In the genomic region with DNA sequence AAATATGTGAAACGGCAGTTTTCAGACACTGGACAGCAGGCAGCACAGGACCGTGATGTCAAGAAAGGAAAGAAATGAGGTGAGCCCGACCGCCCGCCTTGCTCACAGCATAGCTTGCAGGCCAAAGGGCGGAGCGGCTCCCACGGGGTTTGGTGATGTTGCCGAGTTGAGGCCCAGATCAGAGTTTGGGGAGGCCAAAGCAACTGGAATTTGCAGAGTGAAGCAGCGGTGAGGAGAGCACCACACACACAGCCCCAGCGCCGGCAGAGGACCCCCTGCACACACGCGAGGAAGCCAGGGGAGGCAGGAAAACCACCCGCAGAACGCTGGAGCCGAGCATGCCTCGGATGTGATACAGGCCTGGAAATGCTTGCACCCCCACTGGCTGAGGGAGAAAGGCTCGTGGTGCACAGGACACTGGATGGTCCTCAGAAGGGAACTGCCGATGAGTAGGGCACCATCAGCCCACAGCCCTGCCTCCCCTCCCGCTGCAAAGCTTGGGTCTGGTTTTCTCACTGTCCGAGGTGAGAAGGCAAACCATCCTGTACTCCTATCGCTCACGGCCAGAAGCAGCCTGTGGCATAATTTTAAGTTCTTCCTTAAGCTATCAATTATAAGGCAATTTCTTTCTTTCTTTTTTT, we compare ENCODE assay signal across 22 cellular contexts. TPM values are rescaled to one million over a fixed set of nuclear protein-coding genes. Genes with fewer than 3 reads are reported as not detected.
A peak's percentile ranks its signal among the peaks of the same experiment; 100 is the strongest.
DNase-seq lines count a peak whose midpoint lies in the region; ATAC-seq and TF ChIP-seq lines count a peak whose summit lies in the region.
"Had no signal": no experiment of that assay in that cellular context is flagged by ENCODE, and none has a peak within 500 bp of the region (broad histone marks: within the 10 kb centered on the region; RNA-seq: fewer than 3 reads in every experiment).

No MANE protein-coding gene starts in this region.

- H3K27ac Mint-ChIP-seq in endodermal cell: no peak overlapping the region
- H3K27ac Mint-ChIP-seq in CD4-positive, alpha-beta memory T cell: no peak overlapping the region
- H3K27ac Mint-ChIP-seq: CD4-positive, CD25-positive, alpha-beta regulatory T cell; GM23338; HFFc6 had no signal

- no peaks in the 10 kb centered on the region for H3K4me1 Mint-ChIP-seq in endodermal cell
- peaks cover 0 to 7% (median 5%) of the 10 kb centered on the region in 4 donors for H3K4me1 Mint-ChIP-seq in CD4-positive, alpha-beta memory T cell

- CTCF ChIA-PET in CD4-positive, alpha-beta memory T cell (lab: Charles Lee; ENCODE audit: partially characterized antibody): no interaction called here

- no peaks in the 10 kb centered on the region for H3K36me3 Mint-ChIP-seq in endodermal cell (ENCODE audit: low read depth)
- no peaks in the 10 kb centered on the region for H3K36me3 Mint-ChIP-seq in CD4-positive, alpha-beta memory T cell
- H3K36me3 Mint-ChIP-seq: CD4-positive, CD25-positive, alpha-beta regulatory T cell had no signal

- WGBS in endodermal cell (ENCODE audit: insufficient coverage in 1 of 2, insufficient read length in 1 of 2), 2 experiments: 88% methylated on average over 23 to 24 of the region's 24 CpGs
- 76 to 78% methylated on average over 24 of the region's 24 CpGs for WGBS in lung, 2 donors
- 68 to 78% methylated on average over 24 of the region's 24 CpGs for WGBS in testis, 2 donors

- DNase-seq in left ventricle myocardium superior (peak; percentile 32), left ventricle myocardium inferior (no peak), endodermal cell (peak; percentile 41), lung (ENCODE audit: low spot score) (peak; percentile 29), testis (peak; percentile 41), medulla oblongata (ENCODE audit: extremely low spot score) (no peak)
- DNase-seq in CD4-positive, alpha-beta memory T cell: no peak
- DNase-seq: AML-193; Calu3; CD4-positive, CD25-positive, alpha-beta regulatory T cell; DMS79; HFFc6; NCI-H1048; NCI-H146; NCI-H2081 treated with DMSO at 0.1 percent for 48 hours; NCI-H69; PC-3 had no signal

- POLR2A ChIA-PET in CD4-positive, alpha-beta memory T cell (lab: Charles Lee; ENCODE audit: partially characterized antibody): no interaction called here

- ATAC-seq in left ventricle myocardium superior (no peak), lung (ENCODE audit: insufficient read depth, low FRiP score) (no peak), HG02870 (IDR thresholded peaks at IDR 0.05; ENCODE audit: unreplicated experiment) (no peak)
- ATAC-seq: GM23338, K562, PC-3 had no signal

- no peak for TF ChIP-seq POLR2A in testis (IDR thresholded peaks at IDR 0.05)

- H3K27me3 Mint-ChIP-seq in endodermal cell (ENCODE audit: insufficient read depth): peaks cover 7% of the 10 kb centered on the region
- H3K27me3 Mint-ChIP-seq in CD4-positive, alpha-beta memory T cell: peaks cover 4 to 14% of the 10 kb centered on the region in 2 donors

- TF ChIP-seq CTCF in left ventricle myocardium inferior (IDR thresholded peaks at IDR 0.05; ENCODE audit: borderline replicate concordance) (no peak), endodermal cell (conservative IDR thresholded peaks at IDR 0.05) (no peak), lung (IDR thresholded peaks at IDR 0.05; ENCODE audit: control extremely low read depth, extremely low read depth) (no peak), testis (IDR thresholded peaks at IDR 0.05) (no peak)

- H3K27me3 ChIP-seq in left ventricle myocardium inferior (ENCODE audit: low read depth): peaks cover 5% of the 10 kb centered on the region
- H3K27me3 ChIP-seq in endodermal cell (ENCODE audit: control insufficient read depth, insufficient read depth, low read length, poor library complexity, severe bottlenecking): peaks cover 26% of the 10 kb centered on the region
- H3K27me3 ChIP-seq in lung (ENCODE audit: control insufficient read depth, insufficient read depth): no peaks in the 10 kb centered on the region
- no peaks in the 10 kb centered on the region for H3K27me3 ChIP-seq in testis
- no peaks in the 10 kb centered on the region for H3K27me3 ChIP-seq in CD4-positive, alpha-beta memory T cell (ENCODE audit: insufficient read depth, low read length)

- H3K4me3 Mint-ChIP-seq in endodermal cell: no peak overlapping the region
- no peak overlapping the region for H3K4me3 Mint-ChIP-seq in CD4-positive, alpha-beta memory T cell
- H3K4me3 Mint-ChIP-seq: GM23338, HFFc6 had no signal

- H3K9me3 Mint-ChIP-seq in endodermal cell: peaks cover 2% of the 10 kb centered on the region
- H3K9me3 Mint-ChIP-seq in CD4-positive, alpha-beta memory T cell: no peaks in the 10 kb centered on the region
- H3K9me3 Mint-ChIP-seq: CD4-positive, CD25-positive, alpha-beta regulatory T cell; GM23338; HFFc6 had no signal

- intact Hi-C loops in left ventricle myocardium superior (cut with micrococcal nuclease): no loop called here
- intact Hi-C loops in left ventricle myocardium inferior (cut with micrococcal nuclease): no loop called here
- intact Hi-C loops in testis (cut with DNase I; ENCODE audit: low total_unique reads): loop anchor here (10.0 kb wide), 1 partner anchor 146 kb away; no protein-coding TSS in a partner anchor
- intact Hi-C loops in CD4-positive, alpha-beta memory T cell (cut with micrococcal nuclease): no loop called here

- H3K9me3 ChIP-seq in left ventricle myocardium inferior (replicated peaks) (no peaks in the 10 kb centered on the region), endodermal cell (ENCODE audit: control insufficient read depth, low read length) (no peaks in the 10 kb centered on the region), lung (ENCODE audit: control insufficient read depth in 2 of 2, insufficient read depth in 1 of 2, low read length in 1 of 2) (no peaks in the 10 kb centered on the region), testis (no peaks in the 10 kb centered on the region)
- no peaks in the 10 kb centered on the region for H3K9me3 ChIP-seq in CD4-positive, alpha-beta memory T cell (ENCODE audit: control insufficient read depth in 1 of 2, low read length in 2 of 2)

- no peak overlapping the region for H3K27ac ChIP-seq in left ventricle myocardium inferior (replicated peaks)
- no peak overlapping the region for H3K27ac ChIP-seq in endodermal cell (ENCODE audit: low read depth, low read length)
- H3K27ac ChIP-seq in lung (ENCODE audit: low read depth in 1 of 2, low read length in 1 of 2): no peak overlapping the region
- H3K27ac ChIP-seq in testis: no peak overlapping the region
- H3K27ac ChIP-seq in CD4-positive, alpha-beta memory T cell (ENCODE audit: low read depth, low read length): no peak overlapping the region
- H3K27ac ChIP-seq: HL-60 had no signal

- H3K36me3 ChIP-seq in left ventricle myocardium inferior (no peaks in the 10 kb centered on the region), endodermal cell (ENCODE audit: control insufficient read depth, insufficient read depth, low read length) (no peaks in the 10 kb centered on the region), lung (ENCODE audit: control insufficient read depth in 2 of 2, insufficient read depth in 2 of 2, low read length in 2 of 2) (no peaks in the 10 kb centered on the region), testis (ENCODE audit: low read depth, missing control alignments) (no peaks in the 10 kb centered on the region)
- no peaks in the 10 kb centered on the region for H3K36me3 ChIP-seq in CD4-positive, alpha-beta memory T cell (ENCODE audit: insufficient read depth, low read length)

- H3K9ac ChIP-seq in endodermal cell (ENCODE audit: extremely low read depth, low read length, poor library complexity, severe bottlenecking): no peak overlapping the region

- H3K4me3 ChIP-seq in left ventricle myocardium inferior (no peak overlapping the region), endodermal cell (ENCODE audit: low read length) (no peak overlapping the region), lung (no peak overlapping the region), testis (no peak overlapping the region)
- no peak overlapping the region for H3K4me3 ChIP-seq in CD4-positive, alpha-beta memory T cell (ENCODE audit: low read length in 2 of 2)
- H3K4me3 ChIP-seq: GM23338, K562 had no signal

- peaks cover 21% of the 10 kb centered on the region for H3K4me1 ChIP-seq in left ventricle myocardium inferior
- no peaks in the 10 kb centered on the region for H3K4me1 ChIP-seq in endodermal cell (ENCODE audit: control insufficient read depth, insufficient read depth, low read length)
- peaks cover 0 to 5% of the 10 kb centered on the region in 2 donors for H3K4me1 ChIP-seq in lung (ENCODE audit: control insufficient read depth in 2 of 2, insufficient read depth in 2 of 2, low read length in 2 of 2)
- H3K4me1 ChIP-seq in testis: peaks cover 4% of the 10 kb centered on the region
- no peaks in the 10 kb centered on the region for H3K4me1 ChIP-seq in CD4-positive, alpha-beta memory T cell (ENCODE audit: insufficient read depth, low read length)

RNA-seq across cellular contexts. Expression of gene PLD4, which starts 25.7 kb away (rescaled TPM):
- total RNA-seq in left ventricle myocardium superior (0.27 TPM), left ventricle myocardium inferior (0.44 TPM), endodermal cell (not detected), lung (1 to 10 TPM in 1 of 2 donors, under 1 TPM in 1; 0.92 to 6.3 TPM), testis (1 to 10 TPM; 1.1 to 1.7 TPM)
- 0.04 TPM for polyA plus RNA-seq in endodermal cell (2013, experiment 1 of 2)
- not detected for polyA plus RNA-seq in endodermal cell (2013, experiment 2 of 2)
- polyA plus RNA-seq in lung (under 1 TPM; 0.71 to 0.84 TPM), testis (ENCODE audit: insufficient read depth, low read depth, low replicate concordance) (1.2 TPM)
- not detected for total RNA-seq in CD4-positive, alpha-beta memory T cell
- polyA plus RNA-seq in CD4-positive, alpha-beta memory T cell: under 1 TPM in 1 of 2 donors, not detected in 1; 0.68 TPM
- total RNA-seq: CD4-positive, CD25-positive, alpha-beta regulatory T cell; GM23338; M059J had no signal
- polyA plus RNA-seq: GM23338, K562 had no signal

RNA-seq across cellular contexts. Expression of gene CEP170B, which starts 33.9 kb away (rescaled TPM):
- total RNA-seq in left ventricle myocardium superior (10.7 TPM), left ventricle myocardium inferior (11.7 TPM), endodermal cell (10 to 100 TPM; 38.9 to 43.1 TPM), lung (10 to 100 TPM; 12.1 to 50.3 TPM), testis (10 to 100 TPM; 73.9 to 79.7 TPM)
- polyA plus RNA-seq in endodermal cell (2013, experiment 1 of 2): 13.9 TPM
- polyA plus RNA-seq in endodermal cell (2013, experiment 2 of 2): 15.1 TPM
- polyA plus RNA-seq in lung (10 to 100 TPM; 12.7 to 17.6 TPM), testis (ENCODE audit: insufficient read depth, low read depth, low replicate concordance) (33.9 TPM)
- 1 to 10 TPM; 3.0 to 3.8 TPM for total RNA-seq in CD4-positive, alpha-beta memory T cell
- under 1 TPM in 1 of 2 donors, not detected in 1; 0.16 TPM for polyA plus RNA-seq in CD4-positive, alpha-beta memory T cell

Comparison
In these comparisons a context has a peak if more than half of its experiments do, and no peak if none do; other contexts are left out.
1. DNase-seq: peak in left ventricle myocardium superior (single experiment), endodermal cell (single experiment), lung (single experiment) and testis (single experiment); none in left ventricle myocardium inferior (single experiment), CD4-positive, alpha-beta memory T cell (0 of 5) and medulla oblongata (single experiment).